16 cellular contexts compared by ENCODE assay signal in genomic region chr13:109816112-109816978, GRCh38. TPM values are rescaled to one million over a fixed set of nuclear protein-coding genes. Genes with fewer than 3 reads are reported as not detected.
DNase-seq lines count a peak whose midpoint lies in the region; ATAC-seq lines count a peak whose summit lies in the region.
"Had no signal": no experiment of that assay in that cellular context is flagged by ENCODE, and none has a peak within 500 bp of the region (broad histone marks: within the 10 kb centered on the region; RNA-seq: fewer than 3 reads in every experiment).

No MANE protein-coding gene starts in this region.

- no peak overlapping the region for H2AFZ ChIP-seq in GM23248

- H3K4me3 ChIP-seq in GM23248 (no peak overlapping the region), MG63 (no peak overlapping the region)
- H3K4me3 ChIP-seq: lower lobe of right lung had no signal

- WGBS in GM23248 (ENCODE audit: low coverage in 1 of 2, low lambda C conversion rate in 2 of 2, missing lambda C conversion rate in 2 of 2), 2 experiments = 55 to 60% methylated on average over 7 of the region's 7 CpGs

- H3K9me3 ChIP-seq in GM23248 (ENCODE audit: low read depth) (no peaks in the 10 kb centered on the region), MG63 (no peaks in the 10 kb centered on the region)
- H3K9me3 ChIP-seq: lower lobe of right lung had no signal

- H3K27me3 ChIP-seq in GM23248 (replicated peaks; ENCODE audit: insufficient read depth) (no peaks in the 10 kb centered on the region), MG63 (no peaks in the 10 kb centered on the region)

- no peak for ATAC-seq in HG02763 (IDR thresholded peaks at IDR 0.05; ENCODE audit: unreplicated experiment)
- ATAC-seq: lower lobe of right lung had no signal

- H3F3A ChIP-seq in GM23248 (ENCODE audit: insufficient read depth) = no peaks in the 10 kb centered on the region

- H3K27ac ChIP-seq in GM23248 = no peak overlapping the region
- H3K27ac ChIP-seq: C4-2B, epithelial cell of prostate, lower lobe of right lung had no signal

- in situ Hi-C loops in GM23248 (cut with MboI) = no loop called here

- H3K4me2 ChIP-seq in GM23248 (ENCODE audit: unreplicated experiment) = peak overlapping the region; percentile 51

- H3K36me3 ChIP-seq in GM23248 (ENCODE audit: low read depth) (no peaks in the 10 kb centered on the region), MG63 (no peaks in the 10 kb centered on the region)
- H3K36me3 ChIP-seq: lower lobe of right lung had no signal

- no peak overlapping the region for H3K9ac ChIP-seq in GM23248

- H3K4me1 ChIP-seq in GM23248 (ENCODE audit: insufficient read depth) = peaks cover 18% of the 10 kb centered on the region
- H3K4me1 ChIP-seq: lower lobe of right lung had no signal

- no peaks in the 10 kb centered on the region for H3K9me2 ChIP-seq in GM23248 (ENCODE audit: insufficient read depth)

- DNase-seq in GM23248 (peak; percentile 20), MG63 (peak; percentile 54), astrocyte of the hippocampus (ENCODE audit: low read depth, low spot score) (peak; percentile 85), mucosa of gallbladder (ENCODE audit: low spot score) (peak; percentile 78), hepatic stellate cell (ENCODE audit: low spot score) (no peak), iPS-NIHi7 (ENCODE audit: extremely low spot score) (no peak)
- DNase-seq in stimulated activated naive CD4-positive, alpha-beta T cell treated with Interleukin-2 at 50 U/mL for 16 hours (lab: John Stamatoyannopoulos, UW) = no peak
- DNase-seq: activated naive CD8-positive, alpha-beta T cell treated with anti-CD3 and anti-CD28 coated beads for 36 hours; GF-D8; H7; hippocampal formation; lower lobe of right lung; NK-92 treated with Interleukin-12 subunit alpha and Interleukin-12 subunit beta, amount 100 ng/mL, for 24 hours had no signal

- H3K79me2 ChIP-seq in GM23248 (ENCODE audit: insufficient read depth) = no peaks in the 10 kb centered on the region

- no peaks in the 10 kb centered on the region for H4K20me1 ChIP-seq in GM23248 (ENCODE audit: insufficient read depth)

RNA-seq across cellular contexts. Expression of gene IRS2, which starts 30.0 kb away (rescaled TPM):
- 7.3 and 7.7 TPM in 2 replicates for total RNA-seq in GM23248 (2014; rRNA removed; shearing (Covaris generic))
- polyA plus RNA-seq in GM23248 (2016; fragmentation: Nextera tagmentation; extraction: Ambion mirVana) = 3.1 and 3.4 TPM in 2 replicates
- total RNA-seq in MG63 (2014; rRNA removed; shearing (Covaris generic); ENCODE audit: low replicate concordance) = 0.33 and 0.35 TPM in 2 replicates
- total RNA-seq in mucosa of gallbladder = 25.6 TPM

Comparison
In these comparisons a context has a peak if more than half of its experiments do, and no peak if none do; other contexts are left out.
1. DNase-seq: peak in GM23248 (single experiment), MG63 (single experiment), astrocyte of the hippocampus (single experiment) and mucosa of gallbladder (single experiment); none in hepatic stellate cell (single experiment), stimulated activated naive CD4-positive, alpha-beta T cell treated with Interleukin-2 at 50 U/mL for 16 hours (single experiment) and iPS-NIHi7 (single experiment).